ENCODE assay signal across 1 cellular context in genomic region chr5:158320178-158320674, GRCh38.
TF ChIP-seq lines count a peak whose summit lies in the region.

No MANE protein-coding gene starts in this region.

TF ChIP-seq in HEK293, 187 proteins besides CTCF, POLR2A, EP300 and RAD21 (continued from another document):
- no peak for TF ChIP-seq ZNF280D (tag by site-specific recombination; IDR thresholded peaks at IDR 0.05)
- no peak for TF ChIP-seq ZNF391 (tag by site-specific recombination; IDR thresholded peaks at IDR 0.05; ENCODE audit: borderline replicate concordance, low read depth)
- no peak for TF ChIP-seq BCL11B (tag by site-specific recombination; IDR thresholded peaks at IDR 0.05; ENCODE audit: low read depth)
- no peak for TF ChIP-seq ZNF707 (tag by site-specific recombination; IDR thresholded peaks at IDR 0.05)
- TF ChIP-seq ZNF350 (tag by site-specific recombination; IDR thresholded peaks at IDR 0.05) = peak; percentile 67
- no peak for TF ChIP-seq ZBTB7A (tag by site-specific recombination; IDR thresholded peaks at IDR 0.05; ENCODE audit: low read depth)
- TF ChIP-seq ZNF26 (tag by site-specific recombination; IDR thresholded peaks at IDR 0.05) = no peak
- TF ChIP-seq ZBTB44 (tag by site-specific recombination; IDR thresholded peaks at IDR 0.05) = 0 out of 2 replicates have a peak, but pooled peaks have one; percentile 44
- TF ChIP-seq ZNF660 (tag by site-specific recombination; IDR thresholded peaks at IDR 0.05) = peak; percentile 46; the same call in 1 of the 2 replicates
- TF ChIP-seq ZNF37A (tag by site-specific recombination; IDR thresholded peaks at IDR 0.05) = peak; percentile 69
- TF ChIP-seq ZNF112 (tag by site-specific recombination; IDR thresholded peaks at IDR 0.05) = peak; percentile 76
- no peak for TF ChIP-seq ZSCAN30 (tag by site-specific recombination; IDR thresholded peaks at IDR 0.05)
- TF ChIP-seq ZNF184 (tag by site-specific recombination; IDR thresholded peaks at IDR 0.05) = peak; percentile 59; the same call in 1 of the 2 replicates
- TF ChIP-seq ZBTB8A (tag by site-specific recombination; IDR thresholded peaks at IDR 0.05) = no peak
- TF ChIP-seq ZNF571 (tag by site-specific recombination; IDR thresholded peaks at IDR 0.05) = peak; percentile 48; the same call in 1 of the 2 replicates
- no peak for TF ChIP-seq ZNF747 (tag by site-specific recombination; IDR thresholded peaks at IDR 0.05)
- TF ChIP-seq ZNF544 (tag by site-specific recombination; IDR thresholded peaks at IDR 0.05) = peak; percentile 84
